ENCODE assay signal across 13 cellular contexts in the genomic region with DNA sequence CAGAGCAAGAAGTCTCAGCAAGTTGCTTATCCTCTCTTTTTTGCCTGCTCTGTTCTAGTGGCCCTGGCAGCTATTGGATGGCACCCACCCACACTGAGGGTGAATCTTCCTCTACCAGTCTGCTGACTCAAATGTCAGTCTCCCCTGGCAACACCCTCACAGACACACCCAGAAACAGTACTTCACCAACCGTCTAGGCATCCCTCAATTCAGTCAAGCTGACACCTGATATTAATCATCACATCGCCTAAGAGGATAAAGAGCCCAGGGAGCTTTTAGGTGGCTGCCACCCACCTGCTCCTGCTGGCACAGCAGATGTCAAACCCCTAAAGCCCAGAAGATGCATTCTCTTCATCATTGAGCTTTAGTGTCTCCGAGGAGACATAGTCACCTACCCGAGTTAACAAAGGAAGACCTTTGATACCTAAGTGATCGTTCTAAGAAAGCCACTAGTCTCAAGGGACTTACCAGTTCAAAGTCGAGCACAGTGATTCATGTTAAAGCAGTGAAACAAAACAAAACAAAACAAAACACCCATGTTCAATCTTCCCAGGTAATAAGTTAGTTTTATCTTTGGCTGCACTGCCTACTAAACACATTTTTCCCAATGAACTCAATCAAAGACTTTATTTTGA.
DNase-seq lines count a peak whose midpoint lies in the region; ATAC-seq and TF ChIP-seq lines count a peak whose summit lies in the region.
"Had no signal": no experiment of that assay in that cellular context is flagged by ENCODE, and none has a peak within 500 bp of the region (broad histone marks: within the 10 kb centered on the region; RNA-seq: fewer than 3 reads in every experiment).

No MANE protein-coding gene starts in this region.

- H3K27ac Mint-ChIP-seq in activated naive CD4-positive, alpha-beta T cell treated with anti-CD3 and anti-CD28 coated beads for 36 hours, result no peak overlapping the region

- H3K9me3 Mint-ChIP-seq in activated naive CD4-positive, alpha-beta T cell treated with anti-CD3 and anti-CD28 coated beads for 36 hours, result no peaks in the 10 kb centered on the region
- H3K9me3 Mint-ChIP-seq: central memory CD8-positive, alpha-beta T cell had no signal

- H3K27me3 Mint-ChIP-seq in activated naive CD4-positive, alpha-beta T cell treated with anti-CD3 and anti-CD28 coated beads for 36 hours (ENCODE audit: low read depth), result no peaks in the 10 kb centered on the region

- no peak for TF ChIP-seq CTCF in RWPE1 (conservative IDR thresholded peaks at IDR 0.05; ENCODE audit: low read depth)

- ATAC-seq in GM21515 (IDR thresholded peaks at IDR 0.05; ENCODE audit: unreplicated experiment) (no peak), GM18519 (IDR thresholded peaks at IDR 0.05; ENCODE audit: low FRiP score, unreplicated experiment) (no peak)

- POLR2A ChIA-PET in RWPE1 (lab: Yijun Ruan, JAX; ENCODE audit: low non-redundant PET), result no interaction called here

- no peak overlapping the region for H3K4me3 Mint-ChIP-seq in activated naive CD4-positive, alpha-beta T cell treated with anti-CD3 and anti-CD28 coated beads for 36 hours
- H3K4me3 Mint-ChIP-seq: central memory CD8-positive, alpha-beta T cell had no signal

- peaks cover 3% of the 10 kb centered on the region for H3K4me1 Mint-ChIP-seq in activated naive CD4-positive, alpha-beta T cell treated with anti-CD3 and anti-CD28 coated beads for 36 hours (ENCODE audit: low read depth)
- H3K4me1 Mint-ChIP-seq: central memory CD8-positive, alpha-beta T cell had no signal

- CTCF ChIA-PET in activated naive CD4-positive, alpha-beta T cell treated with anti-CD3 and anti-CD28 coated beads for 36 hours (lab: Charles Lee), result interaction anchor here (0.6 to 2.0 kb wide), 5 partner anchors 57 to 656 kb away, joined by 3 to 5 read pairs (median 4); no protein-coding TSS in a partner anchor
- CTCF ChIA-PET in RWPE1 (lab: Yijun Ruan, JAX), result interaction anchor here (0.6 to 1.6 kb wide), 2 partner anchors 56 kb away, joined by 5 to 7 read pairs; no protein-coding TSS in a partner anchor

- no peaks in the 10 kb centered on the region for H3K36me3 Mint-ChIP-seq in activated naive CD4-positive, alpha-beta T cell treated with anti-CD3 and anti-CD28 coated beads for 36 hours (ENCODE audit: low read depth)

- DNase-seq in activated naive CD4-positive, alpha-beta T cell treated with anti-CD3 and anti-CD28 coated beads for 36 hours, result peak; percentile 9
- DNase-seq in activated naive CD4-positive, alpha-beta T cell treated with anti-CD3 and anti-CD28 coated beads, Interleukin-2, amount 50 U/mL, for 16 hours, result no peak
- DNase-seq in HT1080 (ENCODE audit: low read depth) (peak; percentile 1), RWPE1 (ENCODE audit: low spot score) (peak; percentile 31), NCI-H526 treated with DMSO at 0.1 percent for 48 hours (lab: John Stamatoyannopoulos, UW) (no peak)
- DNase-seq: activated gamma-delta T cell, GF-D8, sigmoid colon had no signal

- no peak overlapping the region for H3K27ac ChIP-seq in RWPE1
- H3K27ac ChIP-seq in temporal lobe (ENCODE audit: low read depth, low read length), result peak overlapping the region; percentile 33
- H3K27ac ChIP-seq: sigmoid colon, tibial nerve had no signal

- intact Hi-C loops in activated naive CD4-positive, alpha-beta T cell treated with anti-CD3 and anti-CD28 coated beads for 36 hours (cut with micrococcal nuclease), result loop anchor here (5.0 kb wide), 1 partner anchor 658 kb away; no protein-coding TSS in a partner anchor

Comparison
In these comparisons a context has a peak if more than half of its experiments do, and no peak if none do; other contexts are left out.
1. DNase-seq: peak in activated naive CD4-positive, alpha-beta T cell treated with anti-CD3 and anti-CD28 coated beads for 36 hours (single experiment), HT1080 (single experiment) and RWPE1 (single experiment); none in activated naive CD4-positive, alpha-beta T cell treated with anti-CD3 and anti-CD28 coated beads, Interleukin-2, amount 50 U/mL, for 16 hours (single experiment) and NCI-H526 treated with DMSO at 0.1 percent for 48 hours (single experiment).